ENCODE assay signal across 16 cellular contexts in genomic region chr17:75341784-75342183, GRCh38. TPM values are rescaled to one million over a fixed set of nuclear protein-coding genes. Genes with fewer than 3 reads are reported as not detected.
DNase-seq lines count a peak whose midpoint lies in the region; ATAC-seq and TF ChIP-seq lines count a peak whose summit lies in the region.
"Had no signal": no experiment of that assay in that cellular context is flagged by ENCODE, and none has a peak within 500 bp of the region (broad histone marks: within the 10 kb centered on the region; RNA-seq: fewer than 3 reads in every experiment).

No MANE protein-coding gene starts in this region.

- peak overlapping the region; percentile 55 for H3K27ac Mint-ChIP-seq in activated CD8-positive, alpha-beta T cell treated with anti-CD3 and anti-CD28 coated beads for 36 hours
- peak overlapping the region; percentile 93 for H3K27ac Mint-ChIP-seq in memory B cell
- H3K27ac Mint-ChIP-seq in activated CD8-positive, alpha-beta memory T cell treated with anti-CD3 and anti-CD28 coated beads, Interleukin-2, amount 10 ng/mL, durations not matched to agents 7 days and 5 days = no peak overlapping the region

- intact Hi-C loops in activated CD8-positive, alpha-beta T cell treated with anti-CD3 and anti-CD28 coated beads for 36 hours (cut with micrococcal nuclease) = no loop called here

- no peak overlapping the region for H3K4me3 Mint-ChIP-seq in activated CD8-positive, alpha-beta T cell treated with anti-CD3 and anti-CD28 coated beads for 36 hours
- H3K4me3 Mint-ChIP-seq in memory B cell = peak overlapping the region; percentile 49
- H3K4me3 Mint-ChIP-seq in activated CD8-positive, alpha-beta memory T cell treated with anti-CD3 and anti-CD28 coated beads, Interleukin-2, amount 10 ng/mL, durations not matched to agents 7 days and 5 days = no peak overlapping the region

- H2BK12ac ChIP-seq in neuronal stem cell (ENCODE audit: low read length) = no peak overlapping the region

- H2BK120ac ChIP-seq in neuronal stem cell (ENCODE audit: low read depth, low read length) = no peak overlapping the region

- peaks cover 7 to 16% of the 10 kb centered on the region in 2 donors for H3K4me1 ChIP-seq in neuronal stem cell (ENCODE audit: control insufficient read depth in 2 of 2, insufficient read depth in 1 of 2, low read depth in 1 of 2, low read length in 2 of 2)
- H3K4me1 ChIP-seq: Caco-2 had no signal

- H4K91ac ChIP-seq in neuronal stem cell (ENCODE audit: low read depth, low read length, poor library complexity) = no peak overlapping the region

- H3K27me3 ChIP-seq in HL-60 (ENCODE audit: insufficient read depth, poor library complexity, severe bottlenecking) = no peaks in the 10 kb centered on the region
- no peaks in the 10 kb centered on the region for H3K27me3 ChIP-seq in neuronal stem cell (ENCODE audit: control insufficient read depth in 3 of 3, insufficient read depth in 3 of 3, low read depth in 1 of 3, low read length in 3 of 3)
- H3K27me3 ChIP-seq: body of pancreas had no signal

- no peak overlapping the region for H2BK5ac ChIP-seq in neuronal stem cell (ENCODE audit: low read length)

- no peaks in the 10 kb centered on the region for H3K36me3 ChIP-seq in neuronal stem cell (replicated peaks in 1 of 2; ENCODE audit: control insufficient read depth in 2 of 2, insufficient read depth in 2 of 2, low read length in 2 of 2)
- H3K36me3 ChIP-seq: WERI-Rb-1 had no signal

- no peak overlapping the region for H3K4me2 ChIP-seq in neuronal stem cell (ENCODE audit: insufficient read depth, low read length, poor library complexity, severe bottlenecking)

- peaks cover 7% of the 10 kb centered on the region for H3K79me1 ChIP-seq in neuronal stem cell (ENCODE audit: low read depth, low read length)

- no peak overlapping the region for H2BK15ac ChIP-seq in neuronal stem cell (ENCODE audit: low read length)

- H2AK5ac ChIP-seq in neuronal stem cell (ENCODE audit: low read depth, low read length) = no peak overlapping the region

- peaks cover 80% of the 10 kb centered on the region for H3K4me1 Mint-ChIP-seq in activated CD8-positive, alpha-beta T cell treated with anti-CD3 and anti-CD28 coated beads for 36 hours (ENCODE audit: low read depth)
- peaks cover 44% of the 10 kb centered on the region for H3K4me1 Mint-ChIP-seq in memory B cell
- peaks cover 76% of the 10 kb centered on the region for H3K4me1 Mint-ChIP-seq in activated CD8-positive, alpha-beta memory T cell treated with anti-CD3 and anti-CD28 coated beads, Interleukin-2, amount 10 ng/mL, durations not matched to agents 7 days and 5 days

- no CpG with 5 or more reads among the region's 6 CpGs for WGBS in neuronal stem cell (ENCODE audit: extremely low coverage in 2 of 2, insufficient read length in 2 of 2, insufficient replicate concordance in 1 of 2), 2 donors

- DNase-seq in NCI-H82 (lab: John Stamatoyannopoulos, UW) (peak; percentile 37), NCI-H82 treated with DMSO at 0.1 percent for 48 hours (lab: John Stamatoyannopoulos, UW; ENCODE audit: unreplicated experiment) (no peak), HL-60 (ENCODE audit: low read depth in 1 of 2, low spot score in 1 of 2) (no peak), memory B cell (ENCODE audit: low spot score in 2 of 2) (no peak), neuronal stem cell (ENCODE audit: low spot score) (no peak), occipital lobe (lab: John Stamatoyannopoulos, UW) (no peak)
- DNase-seq in activated CD8-positive, alpha-beta T cell treated with anti-CD3 and anti-CD28 coated beads for 36 hours = no peak
- no peak for DNase-seq in activated CD8-positive, alpha-beta memory T cell treated with anti-CD3 and anti-CD28 coated beads, Interleukin-2, amount 10 ng/mL, durations not matched to agents 7 days and 5 days
- DNase-seq: body of pancreas, HCEC 1CT, SIG-M5, small intestine, WERI-Rb-1 had no signal

- no peaks in the 10 kb centered on the region for H3K9me3 Mint-ChIP-seq in activated CD8-positive, alpha-beta T cell treated with anti-CD3 and anti-CD28 coated beads for 36 hours
- H3K9me3 Mint-ChIP-seq in memory B cell = no peaks in the 10 kb centered on the region
- H3K9me3 Mint-ChIP-seq in activated CD8-positive, alpha-beta memory T cell treated with anti-CD3 and anti-CD28 coated beads, Interleukin-2, amount 10 ng/mL, durations not matched to agents 7 days and 5 days (ENCODE audit: low read depth) = no peaks in the 10 kb centered on the region

- no peak overlapping the region for H3K4ac ChIP-seq in neuronal stem cell (ENCODE audit: low read length)

- POLR2A ChIA-PET in activated CD8-positive, alpha-beta T cell treated with anti-CD3 and anti-CD28 coated beads for 36 hours (lab: Charles Lee) = interaction anchor here (0.7 to 0.9 kb wide), 2 partner anchors 13 to 906 kb away, joined by 3 to 4 read pairs; no protein-coding TSS in a partner anchor

- no peaks in the 10 kb centered on the region for H3K9me3 ChIP-seq in neuronal stem cell (replicated peaks in 1 of 2; ENCODE audit: control insufficient read depth in 2 of 2, insufficient read depth in 1 of 2, low read depth in 1 of 2, low read length in 2 of 2)
- H3K9me3 ChIP-seq: body of pancreas, Caco-2 had no signal

- H3K14ac ChIP-seq in neuronal stem cell (ENCODE audit: low read length) = no peak overlapping the region

- no peak overlapping the region for H3K18ac ChIP-seq in neuronal stem cell (ENCODE audit: low read length)

- H3K27ac ChIP-seq in HL-60 (replicated peaks) (peak overlapping the region; percentile 55), neuronal stem cell (replicated peaks; ENCODE audit: low read length) (no peak overlapping the region)
- H3K27ac ChIP-seq: 22Rv1, WERI-Rb-1 had no signal

- no peak for TF ChIP-seq CTCF in HL-60 (IDR thresholded peaks at IDR 0.05; ENCODE audit: insufficient read depth, low read length)
- no peak for TF ChIP-seq CTCF in activated CD8-positive, alpha-beta T cell treated with anti-CD3 and anti-CD28 coated beads for 36 hours (IDR thresholded peaks at IDR 0.05)

- no peak overlapping the region for H4K8ac ChIP-seq in neuronal stem cell (ENCODE audit: low read depth, low read length)

- H3K4me3 ChIP-seq in HL-60 (replicated peaks; ENCODE audit: insufficient read depth, low read length) (no peak overlapping the region), neuronal stem cell (ENCODE audit: low read length in 2 of 2) (no peak overlapping the region)
- H3K4me3 ChIP-seq: body of pancreas, lung had no signal

- CTCF ChIA-PET in activated CD8-positive, alpha-beta T cell treated with anti-CD3 and anti-CD28 coated beads for 36 hours (lab: Charles Lee) = interaction anchor here (0.9 to 6.0 kb wide), 4 partner anchors 15 to 52 kb away, joined by 3 to 38 read pairs (median 6); no protein-coding TSS in a partner anchor
- CTCF ChIA-PET in activated CD8-positive, alpha-beta memory T cell treated with anti-CD3 and anti-CD28 coated beads, Interleukin-2, amount 10 ng/mL, durations not matched to agents 7 days and 5 days (lab: Charles Lee) = interaction anchor here (1.0 to 1.1 kb wide), 2 partner anchors 19 to 64 kb away, joined by 3 to 4 read pairs; no protein-coding TSS in a partner anchor

- H3K9ac ChIP-seq in neuronal stem cell (ENCODE audit: low read depth, low read length, poor library complexity) = no peak overlapping the region

- no peak for ATAC-seq in activated CD8-positive, alpha-beta T cell treated with anti-CD3 and anti-CD28 coated beads for 36 hours
- no peak for ATAC-seq in memory B cell (ENCODE audit: low read depth)
- no peak for ATAC-seq in activated CD8-positive, alpha-beta memory T cell treated with anti-CD3 and anti-CD28 coated beads, Interleukin-2, amount 10 ng/mL, durations not matched to agents 7 days and 5 days
- ATAC-seq: body of pancreas had no signal

- no peaks in the 10 kb centered on the region for H3K27me3 Mint-ChIP-seq in activated CD8-positive, alpha-beta T cell treated with anti-CD3 and anti-CD28 coated beads for 36 hours
- no peaks in the 10 kb centered on the region for H3K27me3 Mint-ChIP-seq in memory B cell
- no peaks in the 10 kb centered on the region for H3K27me3 Mint-ChIP-seq in activated CD8-positive, alpha-beta memory T cell treated with anti-CD3 and anti-CD28 coated beads, Interleukin-2, amount 10 ng/mL, durations not matched to agents 7 days and 5 days

- no peak overlapping the region for H2AFZ ChIP-seq in neuronal stem cell (ENCODE audit: low read length)

- peaks cover 12% of the 10 kb centered on the region for H3K36me3 Mint-ChIP-seq in activated CD8-positive, alpha-beta T cell treated with anti-CD3 and anti-CD28 coated beads for 36 hours (ENCODE audit: low read depth)
- H3K36me3 Mint-ChIP-seq in memory B cell = peaks cover 8% of the 10 kb centered on the region
- H3K36me3 Mint-ChIP-seq in activated CD8-positive, alpha-beta memory T cell treated with anti-CD3 and anti-CD28 coated beads, Interleukin-2, amount 10 ng/mL, durations not matched to agents 7 days and 5 days = peaks cover 12% of the 10 kb centered on the region

- H3K23ac ChIP-seq in neuronal stem cell (ENCODE audit: low read depth, low read length, poor library complexity) = no peak overlapping the region

RNA-seq across cellular contexts. Expression of gene SLC25A19, which starts 52.6 kb away (rescaled TPM):
- total RNA-seq in activated CD8-positive, alpha-beta T cell treated with anti-CD3 and anti-CD28 coated beads for 36 hours = 10 to 100 TPM; 55.1 to 55.2 TPM
- total RNA-seq in activated CD8-positive, alpha-beta memory T cell treated with anti-CD3 and anti-CD28 coated beads, Interleukin-2, amount 10 ng/mL, durations not matched to agents 7 days and 5 days = 10 to 100 TPM; 46.3 to 66.4 TPM
- 9.2 TPM for polyA plus RNA-seq in neuronal stem cell (2013, experiment 1 of 2)
- polyA plus RNA-seq in neuronal stem cell (2013, experiment 2 of 2) = 9.1 TPM
- 4.4 TPM for total RNA-seq in occipital lobe
